In the genomic region with DNA sequence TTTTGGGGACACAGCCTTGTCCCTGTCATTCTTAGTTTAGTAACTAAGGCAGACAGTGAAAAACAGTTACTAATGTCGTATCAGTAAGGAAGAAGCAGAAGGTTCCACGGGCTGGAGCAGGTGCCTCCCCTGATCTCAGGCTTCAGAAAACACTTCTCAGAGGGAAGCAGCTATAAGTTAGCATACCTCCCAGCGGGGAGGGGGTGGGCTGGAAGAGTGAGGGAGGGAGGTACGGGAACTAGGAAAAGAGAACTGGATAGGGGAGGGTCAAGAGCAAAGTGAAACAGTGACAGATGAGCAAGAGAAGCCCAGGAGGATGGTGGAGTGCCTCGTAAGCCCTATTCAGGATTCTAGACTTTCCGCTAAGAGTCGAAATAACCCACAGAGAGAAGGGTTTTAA, we compare ENCODE assay signal across 22 cellular contexts.
"Had no signal": no experiment of that assay in that cellular context is flagged by ENCODE, and none has a peak within 500 bp of the region (broad histone marks: within the 10 kb centered on the region; RNA-seq: fewer than 3 reads in every experiment).

No MANE protein-coding gene starts in this region.

- H3K27ac Mint-ChIP-seq: activated naive CD8-positive, alpha-beta T cell treated with anti-CD3 and anti-CD28 coated beads for 36 hours; activated T-cell treated with anti-CD3 and anti-CD28 coated beads, Interleukin-2, amount 50 U/mL, for 24 hours; activated T-helper 2 cell treated with anti-CD3 and anti-CD28 coated beads, Interferon-gamma antibody, Interleukin-2, Interleukin-4, amounts not matched to agents 10 μg/mL and 5 μg/mL and 100 μg/mL, durations not matched to agents 14 hours and 24 hours and 36 hours; effector memory CD8-positive, alpha-beta T cell; naive thymus-derived CD4-positive, alpha-beta T cell; stimulated activated naive B cell treated with anti-CD40 and anti-IgM and Interleukin-4, amounts not matched to agents 10 μg/mL and 1 μg/mL and 100 μg/mL, for 72 hours had no signal

- DNase-seq: activated CD8-positive, alpha-beta memory T cell treated with anti-CD3 and anti-CD28 coated beads for 24 hours; activated CD8-positive, alpha-beta memory T cell treated with anti-CD3 and anti-CD28 coated beads, Interleukin-2, amount 50 U/mL, for 4 hours; activated naive CD4-positive, alpha-beta T cell; activated naive CD8-positive, alpha-beta T cell treated with anti-CD3 and anti-CD28 coated beads for 36 hours; activated T-cell treated with anti-CD3 and anti-CD28 coated beads, Interleukin-2, amount 50 U/mL, for 24 hours; colonic mucosa; dorsolateral prefrontal cortex; effector memory CD8-positive, alpha-beta T cell; hypothalamus; kidney; lower lobe of right lung; naive thymus-derived CD4-positive, alpha-beta T cell; sigmoid colon; stimulated activated CD4-positive, alpha-beta T cell treated with anti-CD3 and anti-CD28 coated beads, Interleukin-15, amount 100 ng/mL, for 24 hours; stimulated activated naive B cell treated with anti-CD40 and anti-IgM and Interleukin-4, amounts not matched to agents 10 μg/mL and 1 μg/mL and 100 μg/mL, for 72 hours; transverse colon; uterus had no signal

- H3K4me1 Mint-ChIP-seq: central memory CD8-positive, alpha-beta T cell; neural crest cell had no signal

- H3K9me3 ChIP-seq: colonic mucosa, esophagus muscularis mucosa, lower lobe of right lung, sigmoid colon, transverse colon, uterus had no signal

- H3K4me3 Mint-ChIP-seq: activated naive CD8-positive, alpha-beta T cell treated with anti-CD3 and anti-CD28 coated beads for 36 hours; activated T-cell treated with anti-CD3 and anti-CD28 coated beads, Interleukin-2, amount 50 U/mL, for 24 hours; central memory CD8-positive, alpha-beta T cell; effector memory CD8-positive, alpha-beta T cell; naive thymus-derived CD4-positive, alpha-beta T cell; neural crest cell; stimulated activated naive B cell treated with anti-CD40 and anti-IgM and Interleukin-4, amounts not matched to agents 10 μg/mL and 1 μg/mL and 100 μg/mL, for 72 hours had no signal

- H3K9me3 Mint-ChIP-seq: activated naive CD8-positive, alpha-beta T cell treated with anti-CD3 and anti-CD28 coated beads for 36 hours; activated T-cell treated with anti-CD3 and anti-CD28 coated beads, Interleukin-2, amount 50 U/mL, for 24 hours; activated T-helper 2 cell treated with anti-CD3 and anti-CD28 coated beads, Interferon-gamma antibody, Interleukin-2, Interleukin-4, amounts not matched to agents 10 μg/mL and 5 μg/mL and 100 μg/mL, durations not matched to agents 14 hours and 24 hours and 36 hours; central memory CD8-positive, alpha-beta T cell; effector memory CD8-positive, alpha-beta T cell; naive thymus-derived CD4-positive, alpha-beta T cell; neural crest cell; stimulated activated naive B cell treated with anti-CD40 and anti-IgM and Interleukin-4, amounts not matched to agents 10 μg/mL and 1 μg/mL and 100 μg/mL, for 72 hours had no signal

- ATAC-seq: effector memory CD8-positive, alpha-beta T cell; left lobe of liver; lower lobe of right lung; naive thymus-derived CD4-positive, alpha-beta T cell; stimulated activated naive B cell treated with anti-CD40 and anti-IgM and Interleukin-4, amounts not matched to agents 10 μg/mL and 1 μg/mL and 100 μg/mL, for 72 hours had no signal

- H3K36me3 Mint-ChIP-seq: activated naive CD8-positive, alpha-beta T cell treated with anti-CD3 and anti-CD28 coated beads for 36 hours; naive thymus-derived CD4-positive, alpha-beta T cell; stimulated activated naive B cell treated with anti-CD40 and anti-IgM and Interleukin-4, amounts not matched to agents 10 μg/mL and 1 μg/mL and 100 μg/mL, for 72 hours had no signal
